1 cellular context compared by ENCODE assay signal in genomic region chr14:64444984-64445845, GRCh38.
TF ChIP-seq lines count a peak whose summit lies in the region.

No MANE protein-coding gene starts in this region.

TF ChIP-seq in GM12878, 131 proteins besides CTCF, POLR2A, EP300 and RAD21 (continued from another document and continues in another):
- TF ChIP-seq ZNF687 (IDR thresholded peaks at IDR 0.05) (peak; percentile 46), CHD1 (IDR thresholded peaks at IDR 0.05; ENCODE audit: low read depth, low read length) (no peak), CBX5 (IDR thresholded peaks at IDR 0.05; ENCODE audit: low read depth) (no peak), BMI1 (IDR thresholded peaks at IDR 0.05; ENCODE audit: borderline replicate concordance) (no peak; the same call in 1 of the 2 replicates), SMAD5 (IDR thresholded peaks at IDR 0.05; ENCODE audit: low read depth) (peak; percentile 43; the same call in 1 of the 2 replicates), ZSCAN29 (IDR thresholded peaks at IDR 0.05) (0 out of 2 replicates have a peak, but pooled peaks have one; percentile 7), KAT2A (conservative IDR thresholded peaks at IDR 0.05; ENCODE audit: control insufficient read depth, low read depth, low read length) (no peak), ZNF384 (IDR thresholded peaks at IDR 0.05; ENCODE audit: borderline replicate concordance, low read depth, low read length) (peak; percentile 73), RB1 (IDR thresholded peaks at IDR 0.05; ENCODE audit: borderline replicate concordance) (no peak), E4F1 (IDR thresholded peaks at IDR 0.05; ENCODE audit: borderline replicate concordance, partially characterized antibody) (no peak), MXI1 (IDR thresholded peaks at IDR 0.05; ENCODE audit: low read depth, low read length) (no peak), IKZF1 (conservative IDR thresholded peaks at IDR 0.05) (peak; percentile 24; the same call in 1 of the 2 replicates), MEF2B (IDR thresholded peaks at IDR 0.05; ENCODE audit: partially characterized antibody, poor library complexity, severe bottlenecking) (peak; percentile 45), RELA (IDR thresholded peaks at IDR 0.05; ENCODE audit: borderline replicate concordance, partially characterized antibody) (peak; percentile 98), STAT3 (IDR thresholded peaks at IDR 0.05; ENCODE audit: low read depth, low read length) (no peak), ZNF207 (IDR thresholded peaks at IDR 0.05; ENCODE audit: borderline replicate concordance) (no peak), MTA2 (IDR thresholded peaks at IDR 0.05; ENCODE audit: low read depth) (peak; percentile 92), SUPT20H (IDR thresholded peaks at IDR 0.05; ENCODE audit: borderline replicate concordance, control insufficient read depth, low read depth, low read length) (no peak), EED (IDR thresholded peaks at IDR 0.05; ENCODE audit: low read depth) (no peak), ZNF592 (IDR thresholded peaks at IDR 0.05) (0 out of 2 replicates have a peak, but pooled peaks have one; percentile 60), IKZF2 (IDR thresholded peaks at IDR 0.05) (no peak), CUX1 (IDR thresholded peaks at IDR 0.05; ENCODE audit: insufficient replicate concordance, low read depth, low read length) (peak; percentile 45), YBX1 (IDR thresholded peaks at IDR 0.05) (no peak), CREB1 (IDR thresholded peaks at IDR 0.05; ENCODE audit: low read depth) (no peak), ASH2L (IDR thresholded peaks at IDR 0.05; ENCODE audit: borderline replicate concordance, low read depth) (0 out of 2 replicates have a peak, but pooled peaks have one; percentile 73)
- TF ChIP-seq, protein P1, sequence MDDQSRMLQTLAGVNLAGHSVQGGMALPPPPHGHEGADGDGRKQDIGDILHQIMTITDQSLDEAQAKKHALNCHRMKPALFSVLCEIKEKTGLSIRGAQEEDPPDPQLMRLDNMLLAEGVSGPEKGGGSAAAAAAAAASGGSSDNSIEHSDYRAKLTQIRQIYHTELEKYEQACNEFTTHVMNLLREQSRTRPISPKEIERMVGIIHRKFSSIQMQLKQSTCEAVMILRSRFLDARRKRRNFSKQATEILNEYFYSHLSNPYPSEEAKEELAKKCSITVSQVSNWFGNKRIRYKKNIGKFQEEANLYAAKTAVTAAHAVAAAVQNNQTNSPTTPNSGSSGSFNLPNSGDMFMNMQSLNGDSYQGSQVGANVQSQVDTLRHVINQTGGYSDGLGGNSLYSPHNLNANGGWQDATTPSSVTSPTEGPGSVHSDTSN (IDR thresholded peaks at IDR 0.05; ENCODE audit: insufficient replicate concordance, low read depth, low read length), result no peak
- TF ChIP-seq, protein P2, sequence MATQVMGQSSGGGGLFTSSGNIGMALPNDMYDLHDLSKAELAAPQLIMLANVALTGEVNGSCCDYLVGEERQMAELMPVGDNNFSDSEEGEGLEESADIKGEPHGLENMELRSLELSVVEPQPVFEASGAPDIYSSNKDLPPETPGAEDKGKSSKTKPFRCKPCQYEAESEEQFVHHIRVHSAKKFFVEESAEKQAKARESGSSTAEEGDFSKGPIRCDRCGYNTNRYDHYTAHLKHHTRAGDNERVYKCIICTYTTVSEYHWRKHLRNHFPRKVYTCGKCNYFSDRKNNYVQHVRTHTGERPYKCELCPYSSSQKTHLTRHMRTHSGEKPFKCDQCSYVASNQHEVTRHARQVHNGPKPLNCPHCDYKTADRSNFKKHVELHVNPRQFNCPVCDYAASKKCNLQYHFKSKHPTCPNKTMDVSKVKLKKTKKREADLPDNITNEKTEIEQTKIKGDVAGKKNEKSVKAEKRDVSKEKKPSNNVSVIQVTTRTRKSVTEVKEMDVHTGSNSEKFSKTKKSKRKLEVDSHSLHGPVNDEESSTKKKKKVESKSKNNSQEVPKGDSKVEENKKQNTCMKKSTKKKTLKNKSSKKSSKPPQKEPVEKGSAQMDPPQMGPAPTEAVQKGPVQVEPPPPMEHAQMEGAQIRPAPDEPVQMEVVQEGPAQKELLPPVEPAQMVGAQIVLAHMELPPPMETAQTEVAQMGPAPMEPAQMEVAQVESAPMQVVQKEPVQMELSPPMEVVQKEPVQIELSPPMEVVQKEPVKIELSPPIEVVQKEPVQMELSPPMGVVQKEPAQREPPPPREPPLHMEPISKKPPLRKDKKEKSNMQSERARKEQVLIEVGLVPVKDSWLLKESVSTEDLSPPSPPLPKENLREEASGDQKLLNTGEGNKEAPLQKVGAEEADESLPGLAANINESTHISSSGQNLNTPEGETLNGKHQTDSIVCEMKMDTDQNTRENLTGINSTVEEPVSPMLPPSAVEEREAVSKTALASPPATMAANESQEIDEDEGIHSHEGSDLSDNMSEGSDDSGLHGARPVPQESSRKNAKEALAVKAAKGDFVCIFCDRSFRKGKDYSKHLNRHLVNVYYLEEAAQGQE (IDR thresholded peaks at IDR 0.05; ENCODE audit: low read depth, low read length), result no peak
- TF ChIP-seq, protein P3, sequence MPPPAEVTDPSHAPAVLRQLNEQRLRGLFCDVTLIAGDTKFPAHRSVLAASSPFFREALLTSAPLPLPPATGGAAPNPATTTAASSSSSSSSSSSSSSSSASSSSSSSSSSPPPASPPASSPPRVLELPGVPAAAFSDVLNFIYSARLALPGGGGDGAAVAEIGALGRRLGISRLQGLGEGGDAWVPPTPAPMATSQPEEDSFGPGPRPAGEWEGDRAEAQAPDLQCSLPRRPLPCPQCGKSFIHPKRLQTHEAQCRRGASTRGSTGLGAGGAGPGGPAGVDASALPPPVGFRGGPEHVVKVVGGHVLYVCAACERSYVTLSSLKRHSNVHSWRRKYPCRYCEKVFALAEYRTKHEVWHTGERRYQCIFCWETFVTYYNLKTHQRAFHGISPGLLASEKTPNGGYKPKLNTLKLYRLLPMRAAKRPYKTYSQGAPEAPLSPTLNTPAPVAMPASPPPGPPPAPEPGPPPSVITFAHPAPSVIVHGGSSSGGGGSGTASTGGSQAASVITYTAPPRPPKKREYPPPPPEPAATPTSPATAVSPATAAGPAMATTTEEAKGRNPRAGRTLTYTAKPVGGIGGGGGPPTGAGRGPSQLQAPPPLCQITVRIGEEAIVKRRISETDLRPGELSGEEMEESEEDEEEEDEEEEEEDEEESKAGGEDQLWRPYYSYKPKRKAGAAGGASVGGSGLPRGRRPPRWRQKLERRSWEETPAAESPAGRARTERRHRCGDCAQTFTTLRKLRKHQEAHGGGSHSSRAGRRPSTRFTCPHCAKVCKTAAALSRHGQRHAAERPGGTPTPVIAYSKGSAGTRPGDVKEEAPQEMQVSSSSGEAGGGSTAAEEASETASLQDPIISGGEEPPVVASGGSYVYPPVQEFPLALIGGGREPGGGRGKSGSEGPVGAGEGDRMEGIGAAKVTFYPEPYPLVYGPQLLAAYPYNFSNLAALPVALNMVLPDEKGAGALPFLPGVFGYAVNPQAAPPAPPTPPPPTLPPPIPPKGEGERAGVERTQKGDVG (CRISPR knock-in tag; IDR thresholded peaks at IDR 0.05), result 0 out of 2 replicates have a peak, but pooled peaks have one; percentile 27
